1 cellular context compared by ENCODE assay signal in genomic region chr5:115601709-115602584, GRCh38.
TF ChIP-seq lines count a peak whose summit lies in the region.

Gene TICAM2, minus strand, starts transcription at chr5:115602479. Its CDS starts 21,223 bp downstream, at chr5:115581256.

TF ChIP-seq in K562, 482 proteins besides CTCF, POLR2A, EP300 and RAD21 (continued from another document and continues in another):
- TF ChIP-seq GTF3C2 (IDR thresholded peaks at IDR 0.05; ENCODE audit: borderline replicate concordance, extremely low read depth, insufficient read length) (no peak), ZNF174 (CRISPR knock-in tag; IDR thresholded peaks at IDR 0.05) (no peak), JUND (IDR thresholded peaks at IDR 0.05; ENCODE audit: borderline replicate concordance, low read depth, low read length) (peak; percentile 31; the same call in 1 of the 2 replicates), JUND (tag; IDR thresholded peaks at IDR 0.05; ENCODE audit: borderline replicate concordance, low read depth, low read length) (no peak), RBFOX2 (IDR thresholded peaks at IDR 0.05; ENCODE audit: low read depth, low read length) (peak; percentile 77), ZNF165 (CRISPR knock-in tag; IDR thresholded peaks at IDR 0.05; ENCODE audit: borderline replicate concordance) (no peak), CTCFL (IDR thresholded peaks at IDR 0.05; ENCODE audit: borderline replicate concordance, insufficient read depth, low read depth, low read length, poor library complexity, severe bottlenecking) (no peak), STAT5A (IDR thresholded peaks at IDR 0.05; ENCODE audit: borderline replicate concordance, low read length) (no peak), CLOCK (CRISPR knock-in tag; IDR thresholded peaks at IDR 0.05; ENCODE audit: borderline replicate concordance) (no peak), CCNT2 (IDR thresholded peaks at IDR 0.05; ENCODE audit: borderline replicate concordance, extremely low read depth, insufficient read length, low read depth, low read length) (peak; percentile 45), HEY1 (CRISPR knock-in tag; IDR thresholded peaks at IDR 0.05; ENCODE audit: borderline replicate concordance) (no peak), TFAP4 (CRISPR knock-in tag; IDR thresholded peaks at IDR 0.05; ENCODE audit: borderline replicate concordance) (peak; percentile 73), CREB5 (CRISPR knock-in tag; IDR thresholded peaks at IDR 0.05) (no peak), RNF2 (IDR thresholded peaks at IDR 0.05) (peak; percentile 33; the same call in 1 of the 2 replicates), ZNF780A (CRISPR knock-in tag; IDR thresholded peaks at IDR 0.05) (no peak), SREBF1 (IDR thresholded peaks at IDR 0.05; ENCODE audit: borderline replicate concordance, low read depth, low read length) (no peak), MECOM (CRISPR knock-in tag; IDR thresholded peaks at IDR 0.05) (no peak), ZFPM2 (CRISPR knock-in tag; IDR thresholded peaks at IDR 0.05) (no peak), POLR2G (IDR thresholded peaks at IDR 0.05; ENCODE audit: low read depth, low read length) (peak; percentile 83), POLR2AphosphoS5 (IDR thresholded peaks at IDR 0.05; ENCODE audit: control insufficient read depth, insufficient read depth, low read depth, low read length) (peak; percentile 44; the same call in 1 of the 2 replicates), SAP30 (IDR thresholded peaks at IDR 0.05; ENCODE audit: borderline replicate concordance, insufficient read depth, low read depth, low read length, poor library complexity, severe bottlenecking) (peak; percentile 41), GATAD2A (IDR thresholded peaks at IDR 0.05) (0 out of 2 replicates have a peak, but pooled peaks have one; percentile 45), HBP1 (CRISPR knock-in tag; IDR thresholded peaks at IDR 0.05) (no peak), NONO (IDR thresholded peaks at IDR 0.05; ENCODE audit: low read depth in 2 of 2, low read length in 1 of 2) (0 out of 4 replicates have a peak, but pooled peaks of 1 of the 2 experiments have one; percentile 7), PRDM10 (IDR thresholded peaks at IDR 0.05; ENCODE audit: partially characterized antibody) (peak; percentile 55), JUN (IDR thresholded peaks at IDR 0.05; ENCODE audit: borderline replicate concordance, low read depth, low read length) (no peak), JUN (CRISPR knock-in tag; IDR thresholded peaks at IDR 0.05; ENCODE audit: borderline replicate concordance) (0 out of 2 replicates have a peak, but pooled peaks have one; percentile 53), ZNF124 (CRISPR knock-in tag; IDR thresholded peaks at IDR 0.05) (no peak), PHF8 (IDR thresholded peaks at IDR 0.05; ENCODE audit: borderline replicate concordance, low read length) (peak; percentile 57; the same call in 1 of the 2 replicates), ZNF586 (CRISPR knock-in tag; conservative IDR thresholded peaks at IDR 0.05) (no peak), SMAD3 (CRISPR knock-in tag; conservative IDR thresholded peaks at IDR 0.05) (no peak), ZFX (CRISPR knock-in tag; IDR thresholded peaks at IDR 0.05) (peak; percentile 90), DACH1 (IDR thresholded peaks at IDR 0.05; ENCODE audit: partially characterized antibody) (no peak), ZNF277 (CRISPR knock-in tag; IDR thresholded peaks at IDR 0.05; ENCODE audit: borderline replicate concordance) (no peak), KLF1 (tag; IDR thresholded peaks at IDR 0.05) (no peak), PURB (CRISPR knock-in tag; IDR thresholded peaks at IDR 0.05; ENCODE audit: low read depth) (no peak), HDAC1 (IDR thresholded peaks at IDR 0.05) (peak in 1 of 2 experiments; percentile 62; a peak in 2 of 4 replicates), SAFB (IDR thresholded peaks at IDR 0.05; ENCODE audit: borderline replicate concordance, low read depth, low read length) (peak; percentile 80), FOSL1 (tag; conservative IDR thresholded peaks at IDR 0.05) (peak; percentile 39), MLLT1 (IDR thresholded peaks at IDR 0.05) (peak in 1 of 2 experiments; percentile 65; a peak in 2 of 4 replicates), ZNF431 (CRISPR knock-in tag; IDR thresholded peaks at IDR 0.05) (no peak)
